Comparison of ENCODE assay signal across 18 cellular contexts in genomic region chr2:69151974-69152373, GRCh38.
DNase-seq lines count a peak whose midpoint lies in the region; ATAC-seq and TF ChIP-seq lines count a peak whose summit lies in the region.
"Had no signal": no experiment of that assay in that cellular context is flagged by ENCODE, and none has a peak within 500 bp of the region (broad histone marks: within the 10 kb centered on the region; RNA-seq: fewer than 3 reads in every experiment).

No MANE protein-coding gene starts in this region.

- H3K9me3 Mint-ChIP-seq in activated CD4-positive, alpha-beta T cell treated with anti-CD3 and anti-CD28 coated beads, Interleukin-2, amount 10 ng/mL, durations not matched to agents 7 days and 5 days, result no peaks in the 10 kb centered on the region
- H3K9me3 Mint-ChIP-seq: CD8-positive, alpha-beta T cell had no signal

- no peak overlapping the region for H3K4me3 ChIP-seq in left ventricle myocardium inferior
- no peak overlapping the region for H3K4me3 ChIP-seq in heart right ventricle
- no peak overlapping the region for H3K4me3 ChIP-seq in right cardiac atrium (ENCODE audit: low read length)
- no peak overlapping the region for H3K4me3 ChIP-seq in thoracic aorta
- H3K4me3 ChIP-seq: BLaER1, HAP-1, Peyer's patch had no signal

- no peaks in the 10 kb centered on the region for H3K36me3 ChIP-seq in left ventricle myocardium inferior
- H3K36me3 ChIP-seq in heart right ventricle, result peaks cover 0 to 5% (median 0%) of the 10 kb centered on the region in 9 donors
- no peaks in the 10 kb centered on the region for H3K36me3 ChIP-seq in thoracic aorta
- H3K36me3 ChIP-seq: BLaER1, HAP-1, Peyer's patch had no signal

- POLR2A ChIA-PET in activated CD4-positive, alpha-beta T cell treated with anti-CD3 and anti-CD28 coated beads, Interleukin-2, amount 10 ng/mL, durations not matched to agents 7 days and 5 days (lab: Charles Lee), result no interaction called here

- DNase-seq in left ventricle myocardium inferior, result peak; percentile 22
- no peak for DNase-seq in heart right ventricle
- DNase-seq in right cardiac atrium, result peak in 2 of 3 donors; percentile 75 to 79
- no peak for DNase-seq in thoracic aorta (ENCODE audit: low spot score)
- DNase-seq in NCI-H1048 (lab: John Stamatoyannopoulos, UW), result no peak
- no peak for DNase-seq in activated CD4-positive, alpha-beta T cell treated with anti-CD3 and anti-CD28 coated beads, Interleukin-2, amount 10 ng/mL, durations not matched to agents 7 days and 5 days
- DNase-seq in SK-N-DZ (ENCODE audit: low spot score), result no peak
- no peak for DNase-seq in effector CD4-positive, alpha-beta T cell
- DNase-seq: CD8-positive, alpha-beta T cell; DND-41; NCI-H1436 treated with DMSO at 0.1 percent for 48 hours; NCI-H2227 treated with DMSO at 0.1 percent for 48 hours; NCI-H524; Peyer's patch had no signal

- H3K36me3 Mint-ChIP-seq in activated CD4-positive, alpha-beta T cell treated with anti-CD3 and anti-CD28 coated beads, Interleukin-2, amount 10 ng/mL, durations not matched to agents 7 days and 5 days (ENCODE audit: low read depth), result no peaks in the 10 kb centered on the region
- H3K36me3 Mint-ChIP-seq: CD8-positive, alpha-beta T cell had no signal

- CTCF ChIA-PET in activated CD4-positive, alpha-beta T cell treated with anti-CD3 and anti-CD28 coated beads, Interleukin-2, amount 10 ng/mL, durations not matched to agents 7 days and 5 days (lab: Charles Lee), result no interaction called here

- H3K27ac ChIP-seq in left ventricle myocardium inferior (replicated peaks), result peak overlapping the region; percentile 75
- peak overlapping the region in 5 of 10 donors; percentile 14 to 70 (median 42) for H3K27ac ChIP-seq in heart right ventricle
- no peak overlapping the region for H3K27ac ChIP-seq in right cardiac atrium (ENCODE audit: low read length)
- H3K27ac ChIP-seq in thoracic aorta, result peak overlapping the region; percentile 77 to 90
- H3K27ac ChIP-seq: BLaER1, KMS-11 had no signal

- H3K4me1 ChIP-seq in left ventricle myocardium inferior (peaks cover 60% of the 10 kb centered on the region), heart right ventricle (peaks cover 15 to 61% (median 41%) of the 10 kb centered on the region in 9 donors), right cardiac atrium (ENCODE audit: control insufficient read depth, insufficient read depth, low read length) (peaks cover 11% of the 10 kb centered on the region), thoracic aorta (ENCODE audit: control insufficient read depth in 1 of 2, low read depth in 2 of 2) (peaks cover 43 to 63% of the 10 kb centered on the region in 2 donors)
- H3K4me1 ChIP-seq: BLaER1, HAP-1, Peyer's patch had no signal

- H3K9me3 ChIP-seq in left ventricle myocardium inferior (replicated peaks) (no peaks in the 10 kb centered on the region), heart right ventricle (no peaks in the 10 kb centered on the region), right cardiac atrium (ENCODE audit: control insufficient read depth, low read length) (no peaks in the 10 kb centered on the region), thoracic aorta (no peaks in the 10 kb centered on the region)
- H3K9me3 ChIP-seq: BLaER1, HAP-1, Peyer's patch had no signal

- ATAC-seq in heart right ventricle (no peak), right cardiac atrium (peak; percentile 43 to 69), thoracic aorta (ENCODE audit: insufficient number of reproducible peaks, low FRiP score, low read depth) (no peak)
- ATAC-seq: CD8-positive, alpha-beta T cell; HepG2 had no signal

- H3K27me3 ChIP-seq in left ventricle myocardium inferior (ENCODE audit: low read depth), result no peaks in the 10 kb centered on the region
- no peaks in the 10 kb centered on the region for H3K27me3 ChIP-seq in heart right ventricle
- H3K27me3 ChIP-seq in right cardiac atrium (ENCODE audit: control insufficient read depth, insufficient read depth), result no peaks in the 10 kb centered on the region
- H3K27me3 ChIP-seq in thoracic aorta (replicated peaks; ENCODE audit: insufficient read depth), result no peaks in the 10 kb centered on the region
- H3K27me3 ChIP-seq: BLaER1, Peyer's patch had no signal

- no peak overlapping the region for H3K4me3 Mint-ChIP-seq in activated CD4-positive, alpha-beta T cell treated with anti-CD3 and anti-CD28 coated beads, Interleukin-2, amount 10 ng/mL, durations not matched to agents 7 days and 5 days
- H3K4me3 Mint-ChIP-seq: CD8-positive, alpha-beta T cell had no signal

- no peak overlapping the region for H3K27ac Mint-ChIP-seq in activated CD4-positive, alpha-beta T cell treated with anti-CD3 and anti-CD28 coated beads, Interleukin-2, amount 10 ng/mL, durations not matched to agents 7 days and 5 days
- H3K27ac Mint-ChIP-seq: CD8-positive, alpha-beta T cell had no signal

- intact Hi-C loops in left ventricle myocardium inferior (cut with micrococcal nuclease), result no loop called here
- intact Hi-C loops in heart right ventricle (cut with DNase I), result loop anchor here in 1 of 10 donors (10.0 kb wide), 1 partner anchor 153 kb away; no protein-coding TSS in a partner anchor
- intact Hi-C loops in right cardiac atrium (cut with DNase I), result no loop called here

- no peaks in the 10 kb centered on the region for H3K4me1 Mint-ChIP-seq in activated CD4-positive, alpha-beta T cell treated with anti-CD3 and anti-CD28 coated beads, Interleukin-2, amount 10 ng/mL, durations not matched to agents 7 days and 5 days

- H3K27me3 Mint-ChIP-seq in activated CD4-positive, alpha-beta T cell treated with anti-CD3 and anti-CD28 coated beads, Interleukin-2, amount 10 ng/mL, durations not matched to agents 7 days and 5 days, result no peaks in the 10 kb centered on the region

- WGBS in heart right ventricle, 2 donors, result 81 to 82% methylated on average over 4 of the region's 4 CpGs
- 65% methylated on average over 4 of the region's 4 CpGs for WGBS in right cardiac atrium

- TF ChIP-seq CTCF in left ventricle myocardium inferior (IDR thresholded peaks at IDR 0.05; ENCODE audit: borderline replicate concordance) (no peak), heart right ventricle (IDR thresholded peaks at IDR 0.05) (no peak), thoracic aorta (IDR thresholded peaks at IDR 0.05) (no peak)

Comparison
In these comparisons a context has a peak if more than half of its experiments do, and no peak if none do; other contexts are left out.
1. DNase-seq: peak in left ventricle myocardium inferior (single experiment) and right cardiac atrium (2 of 3); none in heart right ventricle (0 of 2), thoracic aorta (single experiment), NCI-H1048 (single experiment), activated CD4-positive, alpha-beta T cell treated with anti-CD3 and anti-CD28 coated beads, Interleukin-2, amount 10 ng/mL, durations not matched to agents 7 days and 5 days (single experiment), SK-N-DZ (single experiment) and effector CD4-positive, alpha-beta T cell (single experiment).
2. ATAC-seq: peak in right cardiac atrium (2 of 2); none in heart right ventricle (0 of 8) and thoracic aorta (single experiment).